8 cellular contexts compared by ENCODE assay signal in genomic region chr16:24748242-24748641, GRCh38. TPM values are rescaled to one million over a fixed set of nuclear protein-coding genes. Genes with fewer than 3 reads are reported as not detected.
DNase-seq lines count a peak whose midpoint lies in the region; ATAC-seq lines count a peak whose summit lies in the region.

No MANE protein-coding gene starts in this region.

- DNase-seq in A172 (ENCODE audit: low spot score) (peak; percentile 87), HK-2 (ENCODE audit: unreplicated experiment) (peak; percentile 13), astrocyte of the hippocampus (ENCODE audit: low read depth, low spot score) (peak; percentile 93), left lobe of liver (ENCODE audit: low spot score) (no peak), HT-29 (ENCODE audit: low spot score) (no peak)

- ATAC-seq in left lobe of liver (peak; percentile 67), GM18873 (IDR thresholded peaks at IDR 0.05; ENCODE audit: low FRiP score, unreplicated experiment) (no peak), GM21381 (IDR thresholded peaks at IDR 0.05; ENCODE audit: unreplicated experiment) (no peak), HG02678 (IDR thresholded peaks at IDR 0.05; ENCODE audit: unreplicated experiment) (no peak)

RNA-seq across cellular contexts. Expression of gene TNRC6A, which starts 18.8 kb away (rescaled TPM):
- total RNA-seq in A172 (2014; rRNA removed; shearing (Covaris generic)), result 23.1 and 34.3 TPM in 2 replicates
- 33.7 TPM for total RNA-seq in left lobe of liver
- total RNA-seq in HT-29 (2014; rRNA removed; shearing (Covaris generic)), result 11.6 and 14.8 TPM in 2 replicates

Comparison
In these comparisons a context has a peak if more than half of its experiments do, and no peak if none do; other contexts are left out.
1. DNase-seq: peak in A172 (single experiment), HK-2 (single experiment) and astrocyte of the hippocampus (single experiment); none in left lobe of liver (single experiment) and HT-29 (single experiment).